ENCODE assay signal across 24 cellular contexts in the genomic region with DNA sequence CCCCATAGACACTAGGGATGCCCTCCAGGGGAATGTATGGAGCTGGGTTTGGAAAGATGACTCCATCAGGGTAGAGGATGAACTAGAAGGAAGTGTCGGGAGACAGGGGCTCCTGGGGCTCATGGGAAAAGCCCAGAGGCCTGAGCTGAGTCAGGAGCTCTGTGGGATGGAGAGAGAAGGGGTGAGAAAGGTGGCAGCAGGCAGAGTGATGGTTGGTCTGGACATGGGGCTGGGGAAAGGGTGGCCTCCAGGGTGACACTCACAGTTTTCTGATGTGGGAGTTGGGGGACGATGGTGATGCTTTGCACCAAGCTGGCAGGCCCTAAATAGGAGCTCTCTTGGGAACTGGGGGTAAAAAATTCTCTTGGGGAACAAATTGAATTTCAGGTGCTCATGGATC.
"Had no signal": no experiment of that assay in that cellular context is flagged by ENCODE, and none has a peak within 500 bp of the region (broad histone marks: within the 10 kb centered on the region; RNA-seq: fewer than 3 reads in every experiment).

No MANE protein-coding gene starts in this region.

- DNase-seq: activated CD4-positive, alpha-beta memory T cell treated with anti-CD3 and anti-CD28 coated beads for 36 hours; activated CD4-positive, alpha-beta T cell treated with anti-CD3 and anti-CD28 coated beads, Interleukin-2, amount 10 ng/mL, durations not matched to agents 7 days and 5 days; activated CD4-positive, CD25-positive, alpha-beta regulatory T cell; activated CD8-positive, alpha-beta memory T cell treated with anti-CD3 and anti-CD28 coated beads for 24 hours; activated gamma-delta T cell; activated naive CD4-positive, alpha-beta T cell treated with anti-CD3 and anti-CD28 coated beads for 36 hours; activated T-cell treated with anti-CD3 and anti-CD28 coated beads, Interleukin-2, amount 50 U/mL, for 4 hours; amygdala; MG63; NCI-H1105; NCI-H1436; NCI-H1694 treated with DMSO at 0.1 percent for 48 hours; NCI-H2029 treated with DMSO at 0.1 percent for 48 hours; NCI-H345; NCI-H510A; NCI-H526 treated with DMSO at 0.1 percent for 48 hours; NCI-H82; T-cell; T-helper 2 cell; T1000 had no signal

- H3K4me3 ChIP-seq: MG63, SK-N-MC had no signal

- H3K4me1 Mint-ChIP-seq: activated CD4-positive, alpha-beta T cell treated with anti-CD3 and anti-CD28 coated beads, Interleukin-2, amount 10 ng/mL, durations not matched to agents 7 days and 5 days; T-cell had no signal

- H3K4me3 Mint-ChIP-seq: activated CD4-positive, alpha-beta memory T cell treated with anti-CD3 and anti-CD28 coated beads for 36 hours; activated CD4-positive, alpha-beta T cell treated with anti-CD3 and anti-CD28 coated beads, Interleukin-2, amount 10 ng/mL, durations not matched to agents 7 days and 5 days; activated naive CD4-positive, alpha-beta T cell treated with anti-CD3 and anti-CD28 coated beads for 36 hours; activated naive CD8-positive, alpha-beta T cell; activated T-cell treated with anti-CD3 and anti-CD28 coated beads, Interleukin-2, amount 50 U/mL, for 4 hours; brain; T-cell had no signal

- H3K27ac Mint-ChIP-seq: activated CD4-positive, alpha-beta memory T cell treated with anti-CD3 and anti-CD28 coated beads for 36 hours; activated CD4-positive, alpha-beta T cell treated with anti-CD3 and anti-CD28 coated beads, Interleukin-2, amount 10 ng/mL, durations not matched to agents 7 days and 5 days; activated naive CD4-positive, alpha-beta T cell treated with anti-CD3 and anti-CD28 coated beads for 36 hours; activated naive CD8-positive, alpha-beta T cell; brain; T-cell had no signal

- H3K36me3 ChIP-seq: MG63 had no signal

- H3K9me3 ChIP-seq: MG63 had no signal

- H3K27ac ChIP-seq: SK-N-MC, VCaP had no signal

- H3K36me3 Mint-ChIP-seq: activated CD4-positive, alpha-beta memory T cell treated with anti-CD3 and anti-CD28 coated beads for 36 hours; activated naive CD8-positive, alpha-beta T cell; brain; T-cell had no signal

- H3K27me3 Mint-ChIP-seq: activated CD4-positive, alpha-beta T cell treated with anti-CD3 and anti-CD28 coated beads, Interleukin-2, amount 10 ng/mL, durations not matched to agents 7 days and 5 days had no signal

- H3K9me3 Mint-ChIP-seq: activated CD4-positive, alpha-beta memory T cell treated with anti-CD3 and anti-CD28 coated beads for 36 hours; activated CD4-positive, alpha-beta T cell treated with anti-CD3 and anti-CD28 coated beads, Interleukin-2, amount 10 ng/mL, durations not matched to agents 7 days and 5 days; activated naive CD4-positive, alpha-beta T cell treated with anti-CD3 and anti-CD28 coated beads for 36 hours; activated T-cell treated with anti-CD3 and anti-CD28 coated beads, Interleukin-2, amount 50 U/mL, for 4 hours; T-cell had no signal

- ATAC-seq: activated T-cell treated with anti-CD3 and anti-CD28 coated beads, Interleukin-2, amount 50 U/mL, for 4 hours; T-cell had no signal
